12 cellular contexts compared by ENCODE assay signal in genomic region chr3:108296239-108296638, GRCh38. TPM values are rescaled to one million over a fixed set of nuclear protein-coding genes. Genes with fewer than 3 reads are reported as not detected.
A peak's percentile ranks its signal among the peaks of the same experiment; 100 is the strongest.
DNase-seq lines count a peak whose midpoint lies in the region; ATAC-seq and TF ChIP-seq lines count a peak whose summit lies in the region.
"Had no signal": no experiment of that assay in that cellular context is flagged by ENCODE, and none has a peak within 500 bp of the region (broad histone marks: within the 10 kb centered on the region; RNA-seq: fewer than 3 reads in every experiment).

Gene HHLA2 (plus strand): TSS chr3:108296548. CDS start chr3:108351814, 55,266 bp downstream.

- POLR2A ChIA-PET in MCF 10A (lab: Yijun Ruan, JAX), result no interaction called here

- intact Hi-C loops in mammary epithelial cell (cut with micrococcal nuclease), result no loop called here
- intact Hi-C loops in MCF 10A (cut with micrococcal nuclease), result no loop called here

- no peaks in the 10 kb centered on the region for H3K36me3 Mint-ChIP-seq in MCF 10A (ENCODE audit: insufficient read depth, unreplicated experiment)
- H3K36me3 Mint-ChIP-seq in stimulated activated naive CD8-positive, alpha-beta T cell treated with anti-CD3 and anti-CD28 coated beads, Interleukin-15, Interleukin-2, amounts not matched to agents 100 ng/mL and 50 ng/mL, for 24 hours (ENCODE audit: low read depth), result no peaks in the 10 kb centered on the region

- H3K36me3 ChIP-seq in mammary epithelial cell (ENCODE audit: insufficient read depth, low read length) (no peaks in the 10 kb centered on the region), right atrium auricular region (no peaks in the 10 kb centered on the region)
- H3K36me3 ChIP-seq: BLaER1, upper lobe of right lung had no signal

- no peaks in the 10 kb centered on the region for H4K20me1 ChIP-seq in mammary epithelial cell (ENCODE audit: insufficient read depth, low read length)
- H4K20me1 ChIP-seq: BLaER1 had no signal

- H3K9me3 ChIP-seq in mammary epithelial cell (replicated peaks; ENCODE audit: insufficient read depth, low read length) (no peaks in the 10 kb centered on the region), right atrium auricular region (no peaks in the 10 kb centered on the region)
- H3K9me3 ChIP-seq: upper lobe of right lung had no signal

- H2AFZ ChIP-seq in mammary epithelial cell (ENCODE audit: low read depth, low read length), result no peak within 1 kb of the TSS

- H3K4me1 ChIP-seq in mammary epithelial cell (ENCODE audit: insufficient read depth, low read length) (no peaks in the 10 kb centered on the region), right atrium auricular region (no peaks in the 10 kb centered on the region)
- H3K4me1 ChIP-seq: upper lobe of right lung had no signal

- H3K27me3 ChIP-seq in mammary epithelial cell (ENCODE audit: insufficient read depth, low read length) (no peaks in the 10 kb centered on the region), right atrium auricular region (no peaks in the 10 kb centered on the region)
- H3K27me3 ChIP-seq: BLaER1, upper lobe of right lung had no signal

- DNase-seq in mammary epithelial cell (peak; percentile 54), MCF 10A (ENCODE audit: unreplicated experiment) (no peak), amniotic epithelial cell (ENCODE audit: low read depth) (peak; percentile 24), right atrium auricular region (ENCODE audit: low spot score) (no peak), cortex of kidney (lab: John Stamatoyannopoulos, UW) (no peak)
- DNase-seq: NCI-H1417 treated with DMSO at 0.1 percent for 48 hours, Right ventricle myocardium superior, upper lobe of right lung had no signal

- no peak within 1 kb of the TSS for H3K4me2 ChIP-seq in mammary epithelial cell (ENCODE audit: insufficient read depth, low read depth, low read length)
- H3K4me2 ChIP-seq: BLaER1 had no signal

- CTCF ChIA-PET in mammary epithelial cell (lab: Charles Lee; ENCODE audit: low non-redundant PET) (interaction anchor here (0.6 kb wide), 1 partner anchor 451 kb away, joined by 3 read pairs; no protein-coding TSS in a partner anchor), MCF 10A (lab: Yijun Ruan, JAX) (no interaction called here)

- peak; percentile 40 for ATAC-seq in HG03378 (IDR thresholded peaks at IDR 0.05; ENCODE audit: unreplicated experiment)
- ATAC-seq in GM19452 (IDR thresholded peaks at IDR 0.05; ENCODE audit: unreplicated experiment), result no peak
- ATAC-seq: upper lobe of right lung had no signal

- BruUV-seq in mammary epithelial cell (replicated peaks; lab: Mats Ljungman, UMichigan), result no TSS peak
- no TSS peak for BruUV-seq in MCF 10A (replicated peaks; lab: Mats Ljungman, UMichigan)

- H3K27ac ChIP-seq in mammary epithelial cell (ENCODE audit: insufficient read depth, low read depth, low read length) (no peak within 1 kb of the TSS), right atrium auricular region (no peak within 1 kb of the TSS)
- H3K27ac ChIP-seq: BLaER1 had no signal

- no peak for TF ChIP-seq CTCF in mammary epithelial cell (conservative IDR thresholded peaks at IDR 0.05 in 1 of 2, IDR thresholded peaks at IDR 0.05 in 1 of 2; ENCODE audit: extremely low read depth in 1 of 2, insufficient read depth in 1 of 2, low read depth in 1 of 2, low read length in 2 of 2)
- TF ChIP-seq CTCF in MCF 10A (IDR thresholded peaks at IDR 0.05; ENCODE audit: unreplicated experiment), result no peak
- no peak for TF ChIP-seq CTCF in right atrium auricular region (IDR thresholded peaks at IDR 0.05)

- in situ Hi-C loops in mammary epithelial cell (cut with MboI; ENCODE audit: low sequenced_read_pairs in 2 of 2), result no loop called here

- H3K27me3 Mint-ChIP-seq in MCF 10A (ENCODE audit: insufficient read depth, unreplicated experiment), result no peaks in the 10 kb centered on the region
- H3K27me3 Mint-ChIP-seq in stimulated activated naive CD8-positive, alpha-beta T cell treated with anti-CD3 and anti-CD28 coated beads, Interleukin-15, Interleukin-2, amounts not matched to agents 100 ng/mL and 50 ng/mL, for 24 hours, result no peaks in the 10 kb centered on the region

- WGBS in mammary epithelial cell (ENCODE audit: low coverage, missing lambda C conversion rate), result 81% methylated on average over 2 of the region's 2 CpGs

- no peaks in the 10 kb centered on the region for H3K4me1 Mint-ChIP-seq in MCF 10A (ENCODE audit: insufficient read depth, unreplicated experiment)
- H3K4me1 Mint-ChIP-seq in stimulated activated naive CD8-positive, alpha-beta T cell treated with anti-CD3 and anti-CD28 coated beads, Interleukin-15, Interleukin-2, amounts not matched to agents 100 ng/mL and 50 ng/mL, for 24 hours (ENCODE audit: low read depth), result peaks cover 72% of the 10 kb centered on the region

- no peak within 1 kb of the TSS for H3K4me3 Mint-ChIP-seq in MCF 10A (ENCODE audit: unreplicated experiment)
- H3K4me3 Mint-ChIP-seq in stimulated activated naive CD8-positive, alpha-beta T cell treated with anti-CD3 and anti-CD28 coated beads, Interleukin-15, Interleukin-2, amounts not matched to agents 100 ng/mL and 50 ng/mL, for 24 hours, result peak within 1 kb of the TSS; percentile 8

- dilution Hi-C loops in mammary epithelial cell (cut with HindIII; ENCODE audit: low sequenced_read_pairs), result no loop called here

- H3K27ac Mint-ChIP-seq in MCF 10A (ENCODE audit: low read depth, unreplicated experiment), result no peak within 1 kb of the TSS
- H3K27ac Mint-ChIP-seq in stimulated activated naive CD8-positive, alpha-beta T cell treated with anti-CD3 and anti-CD28 coated beads, Interleukin-15, Interleukin-2, amounts not matched to agents 100 ng/mL and 50 ng/mL, for 24 hours, result peak within 1 kb of the TSS; percentile 6

- H3K9ac ChIP-seq in mammary epithelial cell (ENCODE audit: insufficient read depth, low read length), result no peak within 1 kb of the TSS
- H3K9ac ChIP-seq: BLaER1 had no signal

- no peaks in the 10 kb centered on the region for H3K79me2 ChIP-seq in mammary epithelial cell (ENCODE audit: insufficient read depth, low read length)

- no peak within 1 kb of the TSS for H3K4me3 ChIP-seq in mammary epithelial cell (replicated peaks in 1 of 3; ENCODE audit: insufficient read depth in 1 of 3, low read depth in 2 of 3, low read length in 3 of 3)
- no peak within 1 kb of the TSS for H3K4me3 ChIP-seq in right atrium auricular region
- H3K4me3 ChIP-seq: BLaER1, upper lobe of right lung had no signal

- H3K9me3 Mint-ChIP-seq in MCF 10A (ENCODE audit: unreplicated experiment), result peaks cover 6% of the 10 kb centered on the region
- no peaks in the 10 kb centered on the region for H3K9me3 Mint-ChIP-seq in stimulated activated naive CD8-positive, alpha-beta T cell treated with anti-CD3 and anti-CD28 coated beads, Interleukin-15, Interleukin-2, amounts not matched to agents 100 ng/mL and 50 ng/mL, for 24 hours

RNA-seq across cellular contexts. Expression of gene HHLA2, which starts in this region (rescaled TPM):
- not detected for total RNA-seq in mammary epithelial cell
- polyA plus RNA-seq in mammary epithelial cell, result not detected
- not detected for polyA minus RNA-seq in mammary epithelial cell
- not detected in 2 replicates for total RNA-seq in MCF 10A (2022)
- not detected for total RNA-seq in right atrium auricular region
- total RNA-seq: Right ventricle myocardium superior had no signal

Comparison
In these comparisons a context has a peak if more than half of its experiments do, and no peak if none do; other contexts are left out.
1. Peak in DNase-seq in mammary epithelial cell; RNA of the gene not detected or under 1 TPM.